Comparison of ENCODE assay signal across 1 cellular context in the genomic region with DNA sequence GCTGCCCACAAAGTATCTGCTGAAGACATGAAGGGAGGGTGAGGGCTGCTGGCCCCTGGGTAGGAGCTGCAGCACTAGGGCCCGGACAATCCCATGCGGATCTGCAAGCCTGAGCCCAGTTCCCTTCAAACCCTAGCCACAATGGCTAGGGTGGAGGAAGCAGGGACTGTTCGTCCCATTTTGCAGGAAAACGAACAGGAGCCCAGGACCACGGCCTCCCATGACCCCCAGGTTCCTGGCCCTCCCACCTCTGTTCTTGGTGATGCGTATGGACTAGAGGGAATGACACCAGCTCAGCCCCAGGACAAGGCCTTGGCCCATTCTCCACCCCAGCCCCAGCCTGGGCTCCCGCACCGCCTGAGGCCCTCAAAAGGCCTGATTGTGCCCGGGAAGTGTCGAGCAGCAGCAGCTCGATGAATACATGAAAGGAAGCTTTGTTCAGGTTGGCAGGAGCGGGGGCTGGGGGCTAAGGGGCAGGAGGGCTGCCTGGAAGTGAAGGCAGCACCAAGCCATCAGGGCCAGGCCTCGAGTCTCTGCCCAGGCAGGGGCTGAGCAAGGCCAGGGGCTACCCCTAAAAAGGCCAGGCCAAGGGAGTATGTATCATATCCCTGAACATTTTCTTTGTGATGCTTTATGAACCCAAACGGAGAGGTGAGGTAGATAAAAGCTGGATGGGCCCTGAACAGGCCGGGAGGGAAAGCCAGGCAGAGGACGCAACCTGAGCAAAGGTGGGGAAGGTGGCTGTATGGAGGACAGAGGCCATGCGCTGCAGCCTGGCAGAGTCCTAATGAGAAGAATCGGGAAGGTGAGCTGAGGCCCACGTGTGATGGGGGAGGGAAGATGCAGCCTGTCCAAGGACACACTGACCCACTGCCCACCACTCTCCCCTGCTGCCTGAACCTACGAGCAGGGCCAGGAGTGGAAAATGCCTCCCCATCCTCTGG.
TF ChIP-seq lines count a peak whose summit lies in the region.

No MANE protein-coding gene starts in this region.

TF ChIP-seq in HepG2, 621 proteins besides CTCF, POLR2A, EP300 and RAD21 (continued from another document and continues in another):
- TF ChIP-seq TOE1 (CRISPR knock-in tag; IDR thresholded peaks at IDR 0.05) = no peak
- TF ChIP-seq HIC2 (CRISPR knock-in tag; IDR thresholded peaks at IDR 0.05; ENCODE audit: low read depth) = peak; percentile 96
- peak; percentile 16; the same call in 1 of the 2 replicates for TF ChIP-seq HMG20A (CRISPR knock-in tag; IDR thresholded peaks at IDR 0.05; ENCODE audit: borderline replicate concordance)
- TF ChIP-seq, protein P1, sequence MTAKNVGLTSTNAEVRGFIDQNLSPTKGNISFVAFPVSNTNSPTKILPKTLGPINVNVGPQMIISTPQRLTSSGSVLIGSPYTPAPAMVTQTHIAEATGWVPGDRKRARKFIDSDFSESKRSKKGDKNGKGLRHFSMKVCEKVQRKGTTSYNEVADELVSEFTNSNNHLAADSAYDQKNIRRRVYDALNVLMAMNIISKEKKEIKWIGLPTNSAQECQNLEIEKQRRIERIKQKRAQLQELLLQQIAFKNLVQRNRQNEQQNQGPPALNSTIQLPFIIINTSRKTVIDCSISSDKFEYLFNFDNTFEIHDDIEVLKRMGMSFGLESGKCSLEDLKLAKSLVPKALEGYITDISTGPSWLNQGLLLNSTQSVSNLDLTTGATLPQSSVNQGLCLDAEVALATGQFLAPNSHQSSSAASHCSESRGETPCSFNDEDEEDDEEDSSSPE (CRISPR knock-in tag; IDR thresholded peaks at IDR 0.05) = no peak
- TF ChIP-seq ZNF20 (CRISPR knock-in tag; IDR thresholded peaks at IDR 0.05) = no peak
- no peak for TF ChIP-seq JDP2 (CRISPR knock-in tag; IDR thresholded peaks at IDR 0.05; ENCODE audit: borderline replicate concordance)
- TF ChIP-seq ZGPAT (CRISPR knock-in tag; IDR thresholded peaks at IDR 0.05) = no peak
- 0 out of 2 replicates have a peak, but pooled peaks have one; percentile 49 for TF ChIP-seq ZFP90 (CRISPR knock-in tag; IDR thresholded peaks at IDR 0.05; ENCODE audit: borderline replicate concordance)
- TF ChIP-seq, protein P2, sequence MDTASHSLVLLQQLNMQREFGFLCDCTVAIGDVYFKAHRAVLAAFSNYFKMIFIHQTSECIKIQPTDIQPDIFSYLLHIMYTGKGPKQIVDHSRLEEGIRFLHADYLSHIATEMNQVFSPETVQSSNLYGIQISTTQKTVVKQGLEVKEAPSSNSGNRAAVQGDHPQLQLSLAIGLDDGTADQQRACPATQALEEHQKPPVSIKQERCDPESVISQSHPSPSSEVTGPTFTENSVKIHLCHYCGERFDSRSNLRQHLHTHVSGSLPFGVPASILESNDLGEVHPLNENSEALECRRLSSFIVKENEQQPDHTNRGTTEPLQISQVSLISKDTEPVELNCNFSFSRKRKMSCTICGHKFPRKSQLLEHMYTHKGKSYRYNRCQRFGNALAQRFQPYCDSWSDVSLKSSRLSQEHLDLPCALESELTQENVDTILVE (CRISPR knock-in tag; IDR thresholded peaks at IDR 0.05) = 0 out of 2 replicates have a peak, but pooled peaks have one; percentile 34
- peak; percentile 49 for TF ChIP-seq SP5 (CRISPR knock-in tag; IDR thresholded peaks at IDR 0.05; ENCODE audit: borderline replicate concordance, low read depth)
- TF ChIP-seq MTERF4 (CRISPR knock-in tag; IDR thresholded peaks at IDR 0.05) = no peak
- TF ChIP-seq AGO1 (IDR thresholded peaks at IDR 0.05; ENCODE audit: low read depth, low read length, poor library complexity, severe bottlenecking) = no peak
- TF ChIP-seq NR2C2 (CRISPR knock-in tag; IDR thresholded peaks at IDR 0.05; ENCODE audit: borderline replicate concordance) = peak; percentile 16; the same call in 1 of the 2 replicates
- TF ChIP-seq ZBTB7A (CRISPR knock-in tag; IDR thresholded peaks at IDR 0.05) = no peak
- no peak for TF ChIP-seq HOXA5 (CRISPR knock-in tag; IDR thresholded peaks at IDR 0.05)
- TF ChIP-seq, protein P3, sequence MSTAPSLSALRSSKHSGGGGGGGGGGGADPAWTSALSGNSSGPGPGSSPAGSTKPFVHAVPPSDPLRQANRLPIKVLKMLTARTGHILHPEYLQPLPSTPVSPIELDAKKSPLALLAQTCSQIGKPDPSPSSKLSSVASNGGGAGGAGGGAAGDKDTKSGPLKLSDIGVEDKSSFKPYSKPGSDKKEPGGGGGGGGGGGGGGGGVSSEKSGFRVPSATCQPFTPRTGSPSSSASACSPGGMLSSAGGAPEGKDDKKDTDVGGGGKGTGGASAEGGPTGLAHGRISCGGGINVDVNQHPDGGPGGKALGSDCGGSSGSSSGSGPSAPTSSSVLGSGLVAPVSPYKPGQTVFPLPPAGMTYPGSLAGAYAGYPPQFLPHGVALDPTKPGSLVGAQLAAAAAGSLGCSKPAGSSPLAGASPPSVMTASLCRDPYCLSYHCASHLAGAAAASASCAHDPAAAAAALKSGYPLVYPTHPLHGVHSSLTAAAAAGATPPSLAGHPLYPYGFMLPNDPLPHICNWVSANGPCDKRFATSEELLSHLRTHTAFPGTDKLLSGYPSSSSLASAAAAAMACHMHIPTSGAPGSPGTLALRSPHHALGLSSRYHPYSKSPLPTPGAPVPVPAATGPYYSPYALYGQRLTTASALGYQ (CRISPR knock-in tag; IDR thresholded peaks at IDR 0.05) = 0 out of 2 replicates have a peak, but pooled peaks have one; percentile 44
- TF ChIP-seq ZNF121 (CRISPR knock-in tag; IDR thresholded peaks at IDR 0.05) = peak; percentile 39; the same call in 1 of the 2 replicates
- no peak for TF ChIP-seq EED (CRISPR knock-in tag; IDR thresholded peaks at IDR 0.05)
- TF ChIP-seq TEAD2 (CRISPR knock-in tag; IDR thresholded peaks at IDR 0.05) = no peak
- TF ChIP-seq, protein P4, sequence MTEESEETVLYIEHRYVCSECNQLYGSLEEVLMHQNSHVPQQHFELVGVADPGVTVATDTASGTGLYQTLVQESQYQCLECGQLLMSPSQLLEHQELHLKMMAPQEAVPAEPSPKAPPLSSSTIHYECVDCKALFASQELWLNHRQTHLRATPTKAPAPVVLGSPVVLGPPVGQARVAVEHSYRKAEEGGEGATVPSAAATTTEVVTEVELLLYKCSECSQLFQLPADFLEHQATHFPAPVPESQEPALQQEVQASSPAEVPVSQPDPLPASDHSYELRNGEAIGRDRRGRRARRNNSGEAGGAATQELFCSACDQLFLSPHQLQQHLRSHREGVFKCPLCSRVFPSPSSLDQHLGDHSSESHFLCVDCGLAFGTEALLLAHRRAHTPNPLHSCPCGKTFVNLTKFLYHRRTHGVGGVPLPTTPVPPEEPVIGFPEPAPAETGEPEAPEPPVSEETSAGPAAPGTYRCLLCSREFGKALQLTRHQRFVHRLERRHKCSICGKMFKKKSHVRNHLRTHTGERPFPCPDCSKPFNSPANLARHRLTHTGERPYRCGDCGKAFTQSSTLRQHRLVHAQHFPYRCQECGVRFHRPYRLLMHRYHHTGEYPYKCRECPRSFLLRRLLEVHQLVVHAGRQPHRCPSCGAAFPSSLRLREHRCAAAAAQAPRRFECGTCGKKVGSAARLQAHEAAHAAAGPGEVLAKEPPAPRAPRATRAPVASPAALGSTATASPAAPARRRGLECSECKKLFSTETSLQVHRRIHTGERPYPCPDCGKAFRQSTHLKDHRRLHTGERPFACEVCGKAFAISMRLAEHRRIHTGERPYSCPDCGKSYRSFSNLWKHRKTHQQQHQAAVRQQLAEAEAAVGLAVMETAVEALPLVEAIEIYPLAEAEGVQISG (CRISPR knock-in tag; IDR thresholded peaks at IDR 0.05) = peak; percentile 56
- peak; percentile 54; the same call in 1 of the 2 replicates for TF ChIP-seq IKZF5 (CRISPR knock-in tag; IDR thresholded peaks at IDR 0.05)
- peak; percentile 64; the same call in 1 of the 2 replicates for TF ChIP-seq DPF2 (CRISPR knock-in tag; IDR thresholded peaks at IDR 0.05; ENCODE audit: borderline replicate concordance, low read depth)
- TF ChIP-seq SP4 (CRISPR knock-in tag; IDR thresholded peaks at IDR 0.05) = 0 out of 2 replicates have a peak, but pooled peaks have one; percentile 56
- TF ChIP-seq ZSCAN25 (CRISPR knock-in tag; IDR thresholded peaks at IDR 0.05) = peak; percentile 43; the same call in 1 of the 2 replicates
- peak; percentile 36; the same call in 1 of the 2 replicates for TF ChIP-seq KAT8 (CRISPR knock-in tag; IDR thresholded peaks at IDR 0.05)
- peak; percentile 16; the same call in 1 of the 2 replicates for TF ChIP-seq MED1 (CRISPR knock-in tag; IDR thresholded peaks at IDR 0.05)
- TF ChIP-seq MAZ (IDR thresholded peaks at IDR 0.05; ENCODE audit: borderline replicate concordance, low read depth, low read length) = peak; percentile 69; the same call in 1 of the 2 replicates
- no peak for TF ChIP-seq MAZ (CRISPR knock-in tag; IDR thresholded peaks at IDR 0.05; ENCODE audit: low read depth)
- no peak for TF ChIP-seq NONO (IDR thresholded peaks at IDR 0.05)
- TF ChIP-seq NONO (CRISPR knock-in tag; conservative IDR thresholded peaks at IDR 0.05) = no peak
- peak; percentile 55 for TF ChIP-seq MYC (CRISPR knock-in tag; IDR thresholded peaks at IDR 0.05; ENCODE audit: borderline replicate concordance)
- peak; percentile 69 for TF ChIP-seq U2AF1 (optimal IDR thresholded peaks at IDR 0.05; ENCODE audit: low read depth, low read length)
- TF ChIP-seq HNRNPLL (IDR thresholded peaks at IDR 0.05; ENCODE audit: low read depth, low read length, poor library complexity, severe bottlenecking) = peak; percentile 45
- 0 out of 2 replicates have a peak, but pooled peaks have one; percentile 21 for TF ChIP-seq ZNF746 (CRISPR knock-in tag; IDR thresholded peaks at IDR 0.05)
- TF ChIP-seq RBM22 (optimal IDR thresholded peaks at IDR 0.05; ENCODE audit: low read length) = peak; percentile 85
- TF ChIP-seq, protein P5, sequence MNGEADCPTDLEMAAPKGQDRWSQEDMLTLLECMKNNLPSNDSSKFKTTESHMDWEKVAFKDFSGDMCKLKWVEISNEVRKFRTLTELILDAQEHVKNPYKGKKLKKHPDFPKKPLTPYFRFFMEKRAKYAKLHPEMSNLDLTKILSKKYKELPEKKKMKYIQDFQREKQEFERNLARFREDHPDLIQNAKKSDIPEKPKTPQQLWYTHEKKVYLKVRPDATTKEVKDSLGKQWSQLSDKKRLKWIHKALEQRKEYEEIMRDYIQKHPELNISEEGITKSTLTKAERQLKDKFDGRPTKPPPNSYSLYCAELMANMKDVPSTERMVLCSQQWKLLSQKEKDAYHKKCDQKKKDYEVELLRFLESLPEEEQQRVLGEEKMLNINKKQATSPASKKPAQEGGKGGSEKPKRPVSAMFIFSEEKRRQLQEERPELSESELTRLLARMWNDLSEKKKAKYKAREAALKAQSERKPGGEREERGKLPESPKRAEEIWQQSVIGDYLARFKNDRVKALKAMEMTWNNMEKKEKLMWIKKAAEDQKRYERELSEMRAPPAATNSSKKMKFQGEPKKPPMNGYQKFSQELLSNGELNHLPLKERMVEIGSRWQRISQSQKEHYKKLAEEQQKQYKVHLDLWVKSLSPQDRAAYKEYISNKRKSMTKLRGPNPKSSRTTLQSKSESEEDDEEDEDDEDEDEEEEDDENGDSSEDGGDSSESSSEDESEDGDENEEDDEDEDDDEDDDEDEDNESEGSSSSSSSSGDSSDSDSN (CRISPR knock-in tag; IDR thresholded peaks at IDR 0.05) = peak; percentile 74
- peak; percentile 49 for TF ChIP-seq HNF4A (CRISPR knock-in tag; IDR thresholded peaks at IDR 0.05)
- no peak for TF ChIP-seq MZF1 (CRISPR knock-in tag; IDR thresholded peaks at IDR 0.05; ENCODE audit: borderline replicate concordance)
- TF ChIP-seq HOMEZ (CRISPR knock-in tag; IDR thresholded peaks at IDR 0.05; ENCODE audit: low read depth) = 0 out of 2 replicates have a peak, but pooled peaks have one; percentile 24
- TF ChIP-seq NCOR1 (IDR thresholded peaks at IDR 0.05; ENCODE audit: borderline replicate concordance, low read length) = no peak
